Comparison of ENCODE assay signal across 8 cellular contexts in the genomic region with DNA sequence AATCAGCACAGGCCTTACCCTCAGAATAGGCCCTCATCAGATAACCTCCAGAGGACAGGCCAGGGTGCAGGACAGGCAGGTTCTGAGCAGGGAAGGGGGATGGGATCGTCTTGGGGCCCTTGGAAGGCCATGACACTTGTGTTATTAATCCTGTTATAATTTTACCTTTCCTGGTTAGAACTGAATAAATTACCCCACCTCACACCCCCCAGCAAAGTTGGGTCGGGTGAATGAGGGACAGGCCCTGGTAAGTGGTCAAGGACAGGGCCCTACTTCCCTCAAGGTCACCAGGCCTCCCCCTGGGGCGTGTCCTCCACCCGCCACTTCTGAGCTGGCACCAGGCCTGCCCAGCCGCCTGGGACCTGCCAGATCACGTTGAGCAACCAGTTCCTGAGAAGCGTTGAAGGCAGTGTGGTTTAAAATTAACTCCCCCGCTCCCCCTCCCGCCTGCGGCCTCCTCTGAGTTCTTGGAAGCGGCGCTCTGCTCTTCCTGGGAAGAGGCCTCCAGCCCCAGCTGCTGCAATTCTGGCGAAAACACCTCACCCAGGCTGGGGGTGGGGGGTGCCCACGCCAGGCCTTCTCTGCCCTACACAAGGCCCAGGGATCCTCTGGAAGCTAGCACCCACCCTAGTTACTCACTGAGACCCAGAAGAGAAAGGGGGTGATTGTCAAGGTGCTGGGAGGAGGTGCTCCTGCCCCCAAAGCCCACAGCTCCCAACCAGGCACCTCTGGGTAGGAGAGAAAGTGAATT. TPM values are rescaled to one million over a fixed set of nuclear protein-coding genes. Genes with fewer than 3 reads are reported as not detected.
DNase-seq lines count a peak whose midpoint lies in the region; ATAC-seq, FAIRE-seq and TF ChIP-seq lines count a peak whose summit lies in the region.

No MANE protein-coding gene starts in this region.

- WGBS in trophoblast cell (ENCODE audit: extremely low coverage, insufficient coverage, insufficient read length), result no CpG with 5 or more reads among the region's 14 CpGs
- WGBS in thyroid gland, 2 donors, result 1 to 2% methylated on average over 7 to 12 of the region's 14 CpGs

- peaks cover 12% of the 10 kb centered on the region for H3K79me1 ChIP-seq in trophoblast cell (ENCODE audit: low read length)

- H3K4me1 ChIP-seq in RWPE2 (ENCODE audit: insufficient read depth, poor library complexity, severe bottlenecking) (peaks cover 28% of the 10 kb centered on the region), trophoblast cell (ENCODE audit: control insufficient read depth in 1 of 2, insufficient read depth in 2 of 2, low read length in 2 of 2) (peaks cover 24 to 29% of the 10 kb centered on the region in 2 experiments), thyroid gland (peaks cover 66 to 81% of the 10 kb centered on the region in 2 donors)

- peak; percentile 24 for DNase-seq in HTR-8/SVneo (ENCODE audit: insufficient read length, low spot score)
- peak; percentile 88 for DNase-seq in RWPE2 (ENCODE audit: low spot score)
- peak; percentile 71 for DNase-seq in activated gamma-delta T cell treated with Interleukin-2 at 50 U/mL for 16 hours
- peak; percentile 98 for DNase-seq in fibroblast of villous mesenchyme (ENCODE audit: low read depth)
- DNase-seq in trophoblast cell, result peak; percentile 34 to 35
- DNase-seq in thyroid gland, result peak; percentile 98 to 99

- no peak overlapping the region for H3K23ac ChIP-seq in trophoblast cell (ENCODE audit: low read length)

- H4K91ac ChIP-seq in trophoblast cell (ENCODE audit: low read depth, low read length), result peak overlapping the region; percentile 79

- no peak for TF ChIP-seq CTCF in RWPE2 (IDR thresholded peaks at IDR 0.05; ENCODE audit: poor library complexity, severe bottlenecking)
- no peak for TF ChIP-seq CTCF in fibroblast of villous mesenchyme (IDR thresholded peaks at IDR 0.05; ENCODE audit: insufficient read depth, low read depth, low read length)
- TF ChIP-seq CTCF in thyroid gland (IDR thresholded peaks at IDR 0.05), result no peak

- H3K14ac ChIP-seq in trophoblast cell (ENCODE audit: low read length), result peak overlapping the region; percentile 65

- peak overlapping the region; percentile 40 for H4K12ac ChIP-seq in trophoblast cell (ENCODE audit: low read depth, low read length)

- H3K9me3 ChIP-seq in RWPE2 (ENCODE audit: severe bottlenecking) (no peaks in the 10 kb centered on the region), trophoblast cell (ENCODE audit: insufficient read depth, low read depth, low read length) (no peaks in the 10 kb centered on the region), thyroid gland (no peaks in the 10 kb centered on the region)

- H2BK5ac ChIP-seq in trophoblast cell (ENCODE audit: low read depth, low read length, poor library complexity), result peak overlapping the region; percentile 5

- peak overlapping the region; percentile 30 for H3K18ac ChIP-seq in trophoblast cell (ENCODE audit: low read length)

- H3K27ac ChIP-seq in RWPE2 (ENCODE audit: poor library complexity, severe bottlenecking) (peak overlapping the region; percentile 93), trophoblast cell (ENCODE audit: low read depth, low read length) (no peak overlapping the region), thyroid gland (peak overlapping the region; percentile 91 to 100 (median 100))

- H3K36me3 ChIP-seq in RWPE2 (ENCODE audit: low read depth), result peaks cover under 1% of the 10 kb centered on the region; the same call in 1 of the 2 replicates
- no peaks in the 10 kb centered on the region for H3K36me3 ChIP-seq in trophoblast cell (ENCODE audit: control insufficient read depth in 1 of 2, insufficient read depth in 2 of 2, low read length in 2 of 2)
- H3K36me3 ChIP-seq in thyroid gland, result no peaks in the 10 kb centered on the region

- peak overlapping the region; percentile 81 for H4K8ac ChIP-seq in trophoblast cell (ENCODE audit: low read depth, low read length)

- H3K9ac ChIP-seq in trophoblast cell (ENCODE audit: low read length), result no peak overlapping the region

- ATAC-seq in GM18868 (IDR thresholded peaks at IDR 0.05; ENCODE audit: unreplicated experiment) (peak; percentile 68), RWPE2 (ENCODE audit: low read depth) (peak; percentile 78), HG03025 (IDR thresholded peaks at IDR 0.05; ENCODE audit: low FRiP score, unreplicated experiment) (no peak)

- H2AFZ ChIP-seq in trophoblast cell (ENCODE audit: insufficient read depth, low read length, poor library complexity), result peak overlapping the region; percentile 30

- TF ChIP-seq POLR2A in thyroid gland (IDR thresholded peaks at IDR 0.05), result peak in 1 of 2 donors; percentile 68

- H2BK120ac ChIP-seq in trophoblast cell (ENCODE audit: insufficient read depth, low read length, poor library complexity), result peak overlapping the region; percentile 46

- H3K79me2 ChIP-seq in trophoblast cell (ENCODE audit: control insufficient read depth, insufficient read depth, low read length, poor library complexity), result peaks cover 2% of the 10 kb centered on the region

- no peak overlapping the region for H3K4me2 ChIP-seq in trophoblast cell (ENCODE audit: low read length)

- peak overlapping the region; percentile 80 for H2AK5ac ChIP-seq in trophoblast cell (ENCODE audit: low read length)

- H3K4ac ChIP-seq in trophoblast cell (ENCODE audit: low read depth, low read length), result no peak overlapping the region

- no peak for FAIRE-seq in HTR-8/SVneo (lab: Jason Lieb, UNC)

- H3K27me3 ChIP-seq in RWPE2 (ENCODE audit: insufficient read depth, poor library complexity, severe bottlenecking) (no peaks in the 10 kb centered on the region), trophoblast cell (ENCODE audit: insufficient read depth, low read length) (no peaks in the 10 kb centered on the region), thyroid gland (no peaks in the 10 kb centered on the region)

- intact Hi-C loops in thyroid gland (cut with DNase I), result no loop called here

- H2BK12ac ChIP-seq in trophoblast cell (ENCODE audit: low read length), result peak overlapping the region; percentile 59

- no peak overlapping the region for H3K4me3 ChIP-seq in RWPE2 (ENCODE audit: severe bottlenecking)
- peak overlapping the region; percentile 18 for H3K4me3 ChIP-seq in fibroblast of villous mesenchyme (ENCODE audit: low read depth, low read length)
- no peak overlapping the region for H3K4me3 ChIP-seq in trophoblast cell (ENCODE audit: low read depth, low read length)
- H3K4me3 ChIP-seq in thyroid gland (replicated peaks in 1 of 3), result no peak overlapping the region

RNA-seq across cellular contexts. Expression of gene CISH, which starts 10.6 kb away (rescaled TPM):
- 0.86 and 0.97 TPM in 2 replicates for total RNA-seq in fibroblast of villous mesenchyme
- polyA plus RNA-seq in trophoblast cell (2013), result 5.0 and 5.2 TPM in 2 replicates
- 10 to 100 TPM; 31.0 to 78.1 (median 48.0) TPM for total RNA-seq in thyroid gland

RNA-seq across cellular contexts. Expression of gene MAPKAPK3, which starts 15.9 kb away (rescaled TPM):
- 19.0 and 26.7 TPM in 2 replicates for total RNA-seq in fibroblast of villous mesenchyme
- 14.1 and 14.5 TPM in 2 replicates for polyA plus RNA-seq in trophoblast cell (2013)
- 100 to 1,000 TPM in 1 of 4 donors, 10 to 100 TPM in 3; 66.1 to 147 (median 97.5) TPM for total RNA-seq in thyroid gland

RNA-seq across cellular contexts. Expression of gene HEMK1, which starts 31.7 kb away (rescaled TPM):
- total RNA-seq in fibroblast of villous mesenchyme (8.6 and 10.0 TPM in 2 replicates), thyroid gland (10 to 100 TPM; 13.9 to 20.8 (median 17.6) TPM)
- 10.6 and 11.1 TPM in 2 replicates for polyA plus RNA-seq in trophoblast cell (2013)

RNA-seq across cellular contexts. Expression of gene C3orf18, which starts 33.5 kb away (rescaled TPM):
- 9.1 and 13.5 TPM in 2 replicates for total RNA-seq in fibroblast of villous mesenchyme
- 1.2 TPM in 2 replicates for polyA plus RNA-seq in trophoblast cell (2013)
- total RNA-seq in thyroid gland, result 10 to 100 TPM; 19.6 to 22.0 (median 20.3) TPM

Comparison
In these comparisons a context has a peak if more than half of its experiments do, and no peak if none do; other contexts are left out.
1. DNase-seq: peak in every context shown above with its lines; median percentile 98 in thyroid gland; 98 in fibroblast of villous mesenchyme; 88 in RWPE2; 71 in activated gamma-delta T cell treated with Interleukin-2 at 50 U/mL for 16 hours; 34 in trophoblast cell; 24 in HTR-8/SVneo.
2. RNA of gene CISH, which starts 10.6 kb away (total RNA-seq): 31.0 to 78.1 TPM in thyroid gland; 0.86 to 0.97 TPM in fibroblast of villous mesenchyme; every median in the first group is over 10 times any median in the second.